In the genomic region with DNA sequence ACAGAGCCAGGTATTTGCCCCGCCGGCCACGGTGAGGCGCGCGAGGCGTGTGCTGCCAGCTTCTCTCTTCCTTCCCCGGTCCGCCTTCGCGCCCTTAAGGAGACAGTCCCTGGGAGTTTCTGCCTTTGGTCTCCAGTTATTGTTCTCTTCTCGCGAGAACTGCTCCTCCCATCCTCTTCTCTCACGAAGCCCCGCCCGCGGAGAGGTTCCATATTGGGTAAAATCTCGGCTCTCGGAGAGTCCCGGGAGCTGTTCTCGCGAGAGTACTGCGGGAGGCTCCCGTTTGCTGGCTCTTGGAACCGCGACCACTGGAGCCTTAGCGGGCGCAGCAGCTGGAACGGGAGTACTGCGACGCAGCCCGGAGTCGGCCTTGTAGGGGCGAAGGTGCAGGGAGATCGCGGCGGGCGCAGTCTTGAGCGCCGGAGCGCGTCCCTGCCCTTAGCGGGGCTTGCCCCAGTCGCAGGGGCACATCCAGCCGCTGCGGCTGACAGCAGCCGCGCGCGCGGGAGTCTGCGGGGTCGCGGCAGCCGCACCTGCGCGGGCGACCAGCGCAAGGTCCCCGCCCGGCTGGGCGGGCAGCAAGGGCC, we compare ENCODE assay signal across 8 cellular contexts. TPM values are rescaled to one million over a fixed set of nuclear protein-coding genes. Genes with fewer than 3 reads are reported as not detected.
DNase-seq lines count a peak whose midpoint lies in the region; ATAC-seq, FAIRE-seq and TF ChIP-seq lines count a peak whose summit lies in the region.

A gene (plus strand): TSS at position 308 of the 587 bp plus-strand sequence. CDS start 350 bp downstream, outside the sequence.

- H3K27ac ChIP-seq in adipose tissue (ENCODE audit: low read depth, low read length) (peak within 1 kb of the TSS; percentile 23), cardiac muscle cell (peak within 1 kb of the TSS; percentile 96), trophoblast cell (ENCODE audit: low read depth, low read length) (peak within 1 kb of the TSS; percentile 84), transverse colon (peak within 1 kb of the TSS; percentile 98 to 100 (median 98))

- peak within 1 kb of the TSS; percentile 87 for H2AFZ ChIP-seq in trophoblast cell (ENCODE audit: insufficient read depth, low read length, poor library complexity)

- peak within 1 kb of the TSS; percentile 91 for H3K4me2 ChIP-seq in trophoblast cell (ENCODE audit: low read length)

- in situ Hi-C loops in transverse colon (cut with MboI; ENCODE audit: low pct_ligation_motif_present in 1 of 4, low pct_unique_long_range_greater_than_20kb in 1 of 4, low sequenced_read_pairs in 3 of 4), result loop anchor here in 3 of 4 donors (5.0 to 10.0 kb wide), 4 partner anchors 67 to 327 kb away; no protein-coding TSS in a partner anchor

- H3K9ac ChIP-seq in trophoblast cell (ENCODE audit: low read length), result peak within 1 kb of the TSS; percentile 96

- H3K79me1 ChIP-seq in trophoblast cell (ENCODE audit: low read length), result peaks cover 9% of the 10 kb centered on the region

- H3K27me3 ChIP-seq in cardiac muscle cell (no peaks in the 10 kb centered on the region), trophoblast cell (ENCODE audit: insufficient read depth, low read length) (no peaks in the 10 kb centered on the region), transverse colon (peaks cover 9% of the 10 kb centered on the region)

- peak within 1 kb of the TSS; percentile 80 for H2BK5ac ChIP-seq in trophoblast cell (ENCODE audit: low read depth, low read length, poor library complexity)

- H3K27ac Mint-ChIP-seq in T-cell, result peak within 1 kb of the TSS; percentile 92 to 93

- peaks cover 12% of the 10 kb centered on the region for H3K79me2 ChIP-seq in trophoblast cell (ENCODE audit: control insufficient read depth, insufficient read depth, low read length, poor library complexity)

- POLR2A ChIA-PET in T-cell (lab: Charles Lee), result interaction anchor here in 1 of 2 donors (0.6 to 1.1 kb wide), 2 partner anchors 72 to 857 kb away, joined by 3 to 5 read pairs; no protein-coding TSS in a partner anchor

- FAIRE-seq in GM12892 (lab: Jason Lieb, UNC), result peak; percentile 79

- WGBS in adipose tissue, 3 donors, result 0 to 1% (median 0%) methylated on average over 57 to 62 of the region's 62 CpGs
- no CpG with 5 or more reads among the region's 62 CpGs for WGBS in trophoblast cell (ENCODE audit: extremely low coverage, insufficient coverage, insufficient read length)
- 0% methylated on average over 26 of the region's 62 CpGs; no CpG with 5 or more reads in 1 of the 2 donors for WGBS in transverse colon (ENCODE audit: low coverage in 1 of 2), 2 donors

- H3K4me3 Mint-ChIP-seq in T-cell, result peak within 1 kb of the TSS; percentile 88 to 94 (median 90)

- CTCF ChIA-PET in T-cell (lab: Charles Lee), result interaction anchor here (0.5 to 5.4 kb wide), 18 partner anchors 8 to 1391 kb away, joined by 3 to 65 read pairs (median 4); a partner anchor contains a TSS

- DNase-seq in GM12892 (ENCODE audit: insufficient read length) (peak; percentile 91), NCI-H1436 treated with DMSO at 0.1 percent for 48 hours (lab: John Stamatoyannopoulos, UW) (peak; percentile 99), T-cell (peak; percentile 96 to 100 (median 98)), cardiac muscle cell (ENCODE audit: low read depth in 1 of 2, low spot score in 1 of 2) (peak; percentile 100), trophoblast cell (peak; percentile 100), transverse colon (peak; percentile 99)

- H2BK120ac ChIP-seq in trophoblast cell (ENCODE audit: insufficient read depth, low read length, poor library complexity), result peak within 1 kb of the TSS; percentile 81

- H3K4me1 ChIP-seq in cardiac muscle cell (ENCODE audit: low read depth) (peaks cover 13% of the 10 kb centered on the region), trophoblast cell (ENCODE audit: control insufficient read depth in 1 of 2, insufficient read depth in 2 of 2, low read length in 2 of 2) (peaks cover 8 to 9% of the 10 kb centered on the region in 2 experiments), transverse colon (peaks cover 15 to 34% (median 27%) of the 10 kb centered on the region in 4 donors)

- H4K91ac ChIP-seq in trophoblast cell (ENCODE audit: low read depth, low read length), result peak within 1 kb of the TSS; percentile 75

- peaks cover 34 to 39% (median 39%) of the 10 kb centered on the region in 3 donors for H3K4me1 Mint-ChIP-seq in T-cell

- H3K36me3 ChIP-seq in cardiac muscle cell (no peaks in the 10 kb centered on the region), trophoblast cell (ENCODE audit: control insufficient read depth in 1 of 2, insufficient read depth in 2 of 2, low read length in 2 of 2) (no peaks in the 10 kb centered on the region), transverse colon (no peaks in the 10 kb centered on the region)

- no peaks in the 10 kb centered on the region for H3K9me3 ChIP-seq in cardiac muscle cell (ENCODE audit: low read depth)
- peaks cover 3% of the 10 kb centered on the region for H3K9me3 ChIP-seq in trophoblast cell (ENCODE audit: insufficient read depth, low read depth, low read length)
- H3K9me3 ChIP-seq in transverse colon, result no peaks in the 10 kb centered on the region

- no peak for TF ChIP-seq EP300 in transverse colon (IDR thresholded peaks at IDR 0.05; ENCODE audit: low read depth)

- peak within 1 kb of the TSS; percentile 89 for H3K18ac ChIP-seq in trophoblast cell (ENCODE audit: low read length)

- TF ChIP-seq POLR2A in GM12892 (IDR thresholded peaks at IDR 0.05; ENCODE audit: low read depth, low read length) (peak; percentile 95), transverse colon (IDR thresholded peaks at IDR 0.05) (peak; percentile 97)

- peak within 1 kb of the TSS; percentile 39 for H3K4ac ChIP-seq in trophoblast cell (ENCODE audit: low read depth, low read length)

- no peaks in the 10 kb centered on the region for H3K9me3 Mint-ChIP-seq in T-cell

- peak within 1 kb of the TSS; percentile 25 for H3K14ac ChIP-seq in trophoblast cell (ENCODE audit: low read length)

- peak within 1 kb of the TSS; percentile 81 for H3K4me3 ChIP-seq in cardiac muscle cell
- peak within 1 kb of the TSS; percentile 100 for H3K4me3 ChIP-seq in trophoblast cell (ENCODE audit: low read depth, low read length)
- H3K4me3 ChIP-seq in transverse colon, result peak within 1 kb of the TSS; percentile 85 to 100 (median 96)

- H4K12ac ChIP-seq in trophoblast cell (ENCODE audit: low read depth, low read length), result peak within 1 kb of the TSS; percentile 79

- peak; percentile 86 for TF ChIP-seq CTCF in cardiac muscle cell (IDR thresholded peaks at IDR 0.05; ENCODE audit: low read depth, low read length)
- TF ChIP-seq CTCF in transverse colon (IDR thresholded peaks at IDR 0.05), result peak; percentile 84 to 99 (median 89)

- peak within 1 kb of the TSS; percentile 55 for H2AK5ac ChIP-seq in trophoblast cell (ENCODE audit: low read length)

- intact Hi-C loops in transverse colon (cut with DNase I; ENCODE audit: low total_unique reads), result loop anchor here (1.0 kb wide), 1 partner anchor 68 kb away; no protein-coding TSS in a partner anchor

- H4K8ac ChIP-seq in trophoblast cell (ENCODE audit: low read depth, low read length), result peak within 1 kb of the TSS; percentile 92

- H3K36me3 Mint-ChIP-seq in T-cell, result peaks cover 7% of the 10 kb centered on the region

- H2BK12ac ChIP-seq in trophoblast cell (ENCODE audit: low read length), result no peak within 1 kb of the TSS

- ATAC-seq in HG02852 (IDR thresholded peaks at IDR 0.05; ENCODE audit: unreplicated experiment), result peak; percentile 81
- ATAC-seq in T-cell (replicated peaks in 1 of 4), result peak; percentile 88 to 91 (median 88)

- peaks cover 20 to 23% of the 10 kb centered on the region in 2 donors for H3K27me3 Mint-ChIP-seq in T-cell

- H3K23ac ChIP-seq in trophoblast cell (ENCODE audit: low read length), result peak within 1 kb of the TSS; percentile 93

RNA-seq across cellular contexts. Expression of the gene that starts here (rescaled TPM):
- 27.3 TPM for polyA plus RNA-seq in GM12892 (2012; ENCODE audit: missing spikeins)
- total RNA-seq in T-cell (10 to 100 TPM; 49.3 to 64.5 (median 60.3) TPM), cardiac muscle cell (62.2 and 96.2 TPM in 2 replicates), transverse colon (100 to 1,000 TPM in 2 of 4 donors, 10 to 100 TPM in 2; 82.2 to 132 (median 112) TPM)
- polyA plus RNA-seq in adipose tissue (10 to 100 TPM; 12.6 to 32.2 (median 31.1) TPM), cardiac muscle cell (41.6 and 61.6 TPM in 2 replicates)
- polyA plus RNA-seq in trophoblast cell (2013), result 19.1 and 19.2 TPM in 2 replicates

Comparison
In these comparisons a context has a peak if more than half of its experiments do, and no peak if none do; other contexts are left out.
1. Peak in every context shown above with its lines: DNase-seq, ATAC-seq, H3K4me3 ChIP-seq and H3K27ac ChIP-seq.
2. H3K27ac ChIP-seq: peak in every context shown above with its lines; median percentile 98 in transverse colon; 96 in cardiac muscle cell; 84 in trophoblast cell; 23 in adipose tissue.